ENCODE assay signal across 31 cellular contexts in the genomic region with DNA sequence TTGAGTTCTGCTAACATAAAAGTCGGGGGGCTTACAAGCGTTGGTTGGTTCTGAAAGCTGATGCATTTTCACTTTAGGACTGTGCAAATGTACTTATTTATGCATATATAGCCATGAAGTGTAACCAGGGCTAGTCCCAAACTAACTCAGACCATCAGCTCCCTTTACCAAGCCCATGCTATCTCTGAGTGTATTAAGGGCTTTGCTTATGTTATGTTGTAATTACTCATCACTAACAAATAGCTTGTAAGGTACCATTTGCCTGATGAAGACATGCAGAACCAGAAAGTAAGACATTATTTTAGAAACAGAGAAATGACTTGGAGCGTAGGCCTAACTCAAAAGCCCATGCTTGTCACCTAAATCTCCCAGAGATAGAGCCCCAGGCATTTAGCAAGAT.
"Had no signal": no experiment of that assay in that cellular context is flagged by ENCODE, and none has a peak within 500 bp of the region (broad histone marks: within the 10 kb centered on the region; RNA-seq: fewer than 3 reads in every experiment).

No MANE protein-coding gene starts in this region.

- H3K9me3 ChIP-seq: adrenal gland, ascending aorta, gastroesophageal sphincter, pancreas, psoas muscle, spleen, thoracic aorta had no signal

- H3K27me3 Mint-ChIP-seq: activated CD4-positive, alpha-beta memory T cell treated with anti-CD3 and anti-CD28 coated beads for 36 hours had no signal

- H3K79me2 ChIP-seq: hepatocyte had no signal

- H3K4me3 Mint-ChIP-seq: activated CD4-positive, alpha-beta memory T cell treated with anti-CD3 and anti-CD28 coated beads for 36 hours; activated CD4-positive, alpha-beta T cell treated with anti-CD3 and anti-CD28 coated beads, Interleukin-2, amount 10 ng/mL, durations not matched to agents 24 days and 14 days; activated naive CD4-positive, alpha-beta T cell treated with anti-CD3 and anti-CD28 coated beads for 36 hours; activated naive CD8-positive, alpha-beta T cell treated with anti-CD3 and anti-CD28 coated beads for 36 hours; activated T-helper 1 cell treated with anti-CD3 and anti-CD28 coated beads, Interleukin-12 subunit alpha, Interleukin-12 subunit beta, Interleukin-2, Interleukin-4 antibody, amounts not matched to agents 30 ng/mL and 10 ng/mL and 1 ng/mL, durations not matched to agents 14 hours and 24 hours and 36 hours; brain; naive thymus-derived CD4-positive, alpha-beta T cell had no signal

- H3K36me3 Mint-ChIP-seq: activated CD4-positive, alpha-beta memory T cell treated with anti-CD3 and anti-CD28 coated beads for 36 hours; activated naive CD8-positive, alpha-beta T cell treated with anti-CD3 and anti-CD28 coated beads for 36 hours; brain; naive thymus-derived CD4-positive, alpha-beta T cell had no signal

- H2AFZ ChIP-seq: hepatocyte had no signal

- H3K9me3 Mint-ChIP-seq: activated CD4-positive, alpha-beta memory T cell treated with anti-CD3 and anti-CD28 coated beads for 36 hours; activated CD4-positive, alpha-beta T cell treated with anti-CD3 and anti-CD28 coated beads, Interleukin-2, amount 10 ng/mL, durations not matched to agents 24 days and 14 days; activated naive CD4-positive, alpha-beta T cell treated with anti-CD3 and anti-CD28 coated beads for 36 hours; activated naive CD8-positive, alpha-beta T cell treated with anti-CD3 and anti-CD28 coated beads for 36 hours; activated T-helper 1 cell treated with anti-CD3 and anti-CD28 coated beads, Interleukin-12 subunit alpha, Interleukin-12 subunit beta, Interleukin-2, Interleukin-4 antibody, amounts not matched to agents 30 ng/mL and 10 ng/mL and 1 ng/mL, durations not matched to agents 14 hours and 24 hours and 36 hours had no signal

- H3K4me3 ChIP-seq: adrenal gland, cardiac muscle cell, coronary artery, gastroesophageal sphincter, hepatocyte, pancreas, psoas muscle, spleen, thoracic aorta had no signal

- H3K27ac ChIP-seq: cardiac muscle cell, hepatocyte, pancreas had no signal

- H3K27me3 ChIP-seq: adrenal gland, ascending aorta, cardiac muscle cell, dorsolateral prefrontal cortex, gastroesophageal sphincter, hepatocyte, pancreas, spleen had no signal

- DNase-seq: activated CD4-positive, alpha-beta memory T cell treated with anti-CD3 and anti-CD28 coated beads for 36 hours; activated CD4-positive, alpha-beta T cell treated with anti-CD3 and anti-CD28 coated beads, Interleukin-2, amount 10 ng/mL, durations not matched to agents 24 days and 14 days; activated CD4-positive, CD25-positive, alpha-beta regulatory T cell treated with anti-CD3 and anti-CD28 coated beads, Interleukin-2, amount 50 U/mL, for 72 hours; activated CD8-positive, alpha-beta memory T cell treated with anti-CD3 and anti-CD28 coated beads, Interleukin-2, amount 50 U/mL, for 4 hours; activated effector memory CD4-positive, alpha-beta T cell treated with anti-CD3 and anti-CD28 coated beads, Interleukin-2, amount 50 U/mL, for 16 hours; activated naive CD4-positive, alpha-beta T cell treated with anti-CD3 and anti-CD28 coated beads for 36 hours; activated naive CD8-positive, alpha-beta T cell treated with anti-CD3 and anti-CD28 coated beads for 36 hours; activated T-cell treated with anti-CD3 and anti-CD28 coated beads, Interleukin-2, amount 50 U/mL, for 1 hour; adrenal gland; cerebellar nuclear complex; dorsolateral prefrontal cortex; effector memory CD4-positive, alpha-beta T cell; left cardiac atrium; mammary epithelial cell; midbrain; naive thymus-derived CD4-positive, alpha-beta T cell; nucleus accumbens; pancreas; psoas muscle; spleen; stimulated activated naive CD8-positive, alpha-beta T cell treated with anti-CD3 and anti-CD28 coated beads, Interleukin-15, Interleukin-2, amounts not matched to agents 100 U/mL and 50 U/mL, for 24 hours; T-helper 2 cell; trophoblast cell had no signal

- ATAC-seq: gastroesophageal sphincter; left cardiac atrium; naive thymus-derived CD4-positive, alpha-beta T cell; pancreas; psoas muscle; stimulated activated naive CD8-positive, alpha-beta T cell treated with anti-CD3 and anti-CD28 coated beads, Interleukin-15, Interleukin-2, amounts not matched to agents 100 U/mL and 50 U/mL, for 24 hours had no signal

- H3K36me3 ChIP-seq: adrenal gland, ascending aorta, cardiac muscle cell, gastroesophageal sphincter, pancreas, spleen, thoracic aorta had no signal

- H3K27ac Mint-ChIP-seq: activated CD4-positive, alpha-beta memory T cell treated with anti-CD3 and anti-CD28 coated beads for 36 hours; activated CD4-positive, alpha-beta T cell treated with anti-CD3 and anti-CD28 coated beads, Interleukin-2, amount 10 ng/mL, durations not matched to agents 24 days and 14 days; activated naive CD4-positive, alpha-beta T cell treated with anti-CD3 and anti-CD28 coated beads for 36 hours; activated naive CD8-positive, alpha-beta T cell treated with anti-CD3 and anti-CD28 coated beads for 36 hours; activated T-helper 1 cell treated with anti-CD3 and anti-CD28 coated beads, Interleukin-12 subunit alpha, Interleukin-12 subunit beta, Interleukin-2, Interleukin-4 antibody, amounts not matched to agents 30 ng/mL and 10 ng/mL and 1 ng/mL, durations not matched to agents 14 hours and 24 hours and 36 hours; brain had no signal
